ENCODE assay signal across 11 cellular contexts in genomic region chr18:21629089-21629832, GRCh38. TPM values are rescaled to one million over a fixed set of nuclear protein-coding genes. Genes with fewer than 3 reads are reported as not detected.
DNase-seq lines count a peak whose midpoint lies in the region; ATAC-seq and FAIRE-seq lines count a peak whose summit lies in the region.
"Had no signal": no experiment of that assay in that cellular context is flagged by ENCODE, and none has a peak within 500 bp of the region (broad histone marks: within the 10 kb centered on the region; RNA-seq: fewer than 3 reads in every experiment).

No MANE protein-coding gene starts in this region.

- H3K9me3 ChIP-seq in CD4-positive, CD25-positive, alpha-beta regulatory T cell (ENCODE audit: control insufficient read depth in 2 of 2, low read length in 2 of 2): no peaks in the 10 kb centered on the region
- no peaks in the 10 kb centered on the region for H3K9me3 ChIP-seq in Karpas-422 (ENCODE audit: low read length)

- H3K9me3 Mint-ChIP-seq in CD4-positive, CD25-positive, alpha-beta regulatory T cell: no peaks in the 10 kb centered on the region
- H3K9me3 Mint-ChIP-seq: type B pancreatic cell had no signal

- peak overlapping the region; percentile 71 to 92 (median 89) for H3K27ac Mint-ChIP-seq in CD4-positive, CD25-positive, alpha-beta regulatory T cell
- H3K27ac Mint-ChIP-seq: type B pancreatic cell had no signal

- no peaks in the 10 kb centered on the region for H3K27me3 Mint-ChIP-seq in CD4-positive, CD25-positive, alpha-beta regulatory T cell
- H3K27me3 Mint-ChIP-seq: type B pancreatic cell had no signal

- H2AFZ ChIP-seq in Karpas-422 (ENCODE audit: low read length): no peak overlapping the region

- peaks cover 44% of the 10 kb centered on the region for H3K79me2 ChIP-seq in Karpas-422 (ENCODE audit: low read length)

- peak overlapping the region; percentile 56 for H3K27ac ChIP-seq in CD4-positive, CD25-positive, alpha-beta regulatory T cell (ENCODE audit: insufficient read depth, low read length, poor library complexity, severe bottlenecking)
- H3K27ac ChIP-seq in Karpas-422 (ENCODE audit: low read length): peak overlapping the region; percentile 82

- H3K36me3 Mint-ChIP-seq in CD4-positive, CD25-positive, alpha-beta regulatory T cell: peaks cover 28% of the 10 kb centered on the region

- peaks cover 19 to 27% (median 22%) of the 10 kb centered on the region in 4 donors for H3K4me1 Mint-ChIP-seq in CD4-positive, CD25-positive, alpha-beta regulatory T cell

- peaks cover 45% of the 10 kb centered on the region for H3K36me3 ChIP-seq in CD4-positive, CD25-positive, alpha-beta regulatory T cell (ENCODE audit: control insufficient read depth, insufficient read depth, low read length)
- peaks cover 44% of the 10 kb centered on the region for H3K36me3 ChIP-seq in Karpas-422 (ENCODE audit: insufficient read depth, low read length)

- no peak for DNase-seq in CD4-positive, CD25-positive, alpha-beta regulatory T cell
- DNase-seq in Karpas-422 (peak; percentile 48), OCI-M2 (lab: John Stamatoyannopoulos, UW; ENCODE audit: unreplicated experiment) (no peak), RCC 7860 (ENCODE audit: low spot score) (no peak), OCI-M1 (lab: John Stamatoyannopoulos, UW) (no peak), NCI-H69 (lab: John Stamatoyannopoulos, UW) (no peak)
- DNase-seq: NCI-H1092 treated with DMSO at 0.1 percent for 48 hours had no signal

- H3K4me3 ChIP-seq in CD4-positive, CD25-positive, alpha-beta regulatory T cell (ENCODE audit: low read depth, low read length): peak overlapping the region; percentile 42
- no peak overlapping the region for H3K4me3 ChIP-seq in Karpas-422 (ENCODE audit: low read length)

- no peaks in the 10 kb centered on the region for H3K9me2 ChIP-seq in Karpas-422 (replicated peaks; ENCODE audit: insufficient read depth, low read length)

- no peak for FAIRE-seq in RCC 7860 (lab: Jason Lieb, UNC)

- peak overlapping the region in 3 of 4 donors; percentile 13 to 37 (median 23) for H3K4me3 Mint-ChIP-seq in CD4-positive, CD25-positive, alpha-beta regulatory T cell
- H3K4me3 Mint-ChIP-seq: type B pancreatic cell had no signal

- peak overlapping the region; percentile 40 for H3K4me2 ChIP-seq in Karpas-422 (ENCODE audit: low read depth, low read length, poor library complexity, severe bottlenecking)

- 0 out of 2 replicates have a peak overlapping the region, but pooled peaks have one; percentile 7 for H3K9ac ChIP-seq in Karpas-422 (ENCODE audit: low read length)

- no peak for ATAC-seq in CD4-positive, CD25-positive, alpha-beta regulatory T cell (ENCODE audit: low read depth in 2 of 2)
- peak; percentile 88 for ATAC-seq in GM18909 (IDR thresholded peaks at IDR 0.05; ENCODE audit: poor library complexity, unreplicated experiment)
- peak; percentile 92 for ATAC-seq in HG02763 (IDR thresholded peaks at IDR 0.05; ENCODE audit: unreplicated experiment)
- ATAC-seq: SK-N-SH treated with all-trans-retinoic acid at 6 μM for 48 hours had no signal

- no peaks in the 10 kb centered on the region for H3K27me3 ChIP-seq in CD4-positive, CD25-positive, alpha-beta regulatory T cell (ENCODE audit: control insufficient read depth, insufficient read depth, low read length)
- H3K27me3 ChIP-seq in Karpas-422 (ENCODE audit: low read length): no peaks in the 10 kb centered on the region

- no peaks in the 10 kb centered on the region for H4K20me1 ChIP-seq in Karpas-422 (ENCODE audit: insufficient read depth, low read depth, low read length)

- H3K4me1 ChIP-seq in CD4-positive, CD25-positive, alpha-beta regulatory T cell (ENCODE audit: control insufficient read depth, insufficient read depth, low read length, poor library complexity, severe bottlenecking): peaks cover 18% of the 10 kb centered on the region
- peaks cover 27% of the 10 kb centered on the region for H3K4me1 ChIP-seq in Karpas-422 (ENCODE audit: low read length)

RNA-seq across cellular contexts. Expression of gene SNRPD1, which starts 17.1 kb away (rescaled TPM):
- total RNA-seq in CD4-positive, CD25-positive, alpha-beta regulatory T cell: 31.4 TPM
- 100 to 1,000 TPM in 1 of 4 donors, 10 to 100 TPM in 3; 87.7 to 109 (median 92.7) TPM for polyA plus RNA-seq in CD4-positive, CD25-positive, alpha-beta regulatory T cell
- 20.4 and 44.3 TPM in 2 replicates for total RNA-seq in Karpas-422 (2014; rRNA removed; shearing (Covaris generic); ENCODE audit: low replicate concordance)

RNA-seq across cellular contexts. Expression of gene ESCO1, which starts 28.8 kb away (rescaled TPM):
- 37.1 TPM for total RNA-seq in CD4-positive, CD25-positive, alpha-beta regulatory T cell
- 1 to 10 TPM; 6.2 to 8.6 (median 7.4) TPM for polyA plus RNA-seq in CD4-positive, CD25-positive, alpha-beta regulatory T cell
- total RNA-seq in Karpas-422 (2014; rRNA removed; shearing (Covaris generic); ENCODE audit: low replicate concordance): 23.6 and 35.5 TPM in 2 replicates

Comparison
In these comparisons a context has a peak if more than half of its experiments do, and no peak if none do; other contexts are left out.
1. ATAC-seq: peak in GM18909 (single experiment) and HG02763 (single experiment); none in CD4-positive, CD25-positive, alpha-beta regulatory T cell (0 of 2).